17 cellular contexts compared by ENCODE assay signal in the genomic region with DNA sequence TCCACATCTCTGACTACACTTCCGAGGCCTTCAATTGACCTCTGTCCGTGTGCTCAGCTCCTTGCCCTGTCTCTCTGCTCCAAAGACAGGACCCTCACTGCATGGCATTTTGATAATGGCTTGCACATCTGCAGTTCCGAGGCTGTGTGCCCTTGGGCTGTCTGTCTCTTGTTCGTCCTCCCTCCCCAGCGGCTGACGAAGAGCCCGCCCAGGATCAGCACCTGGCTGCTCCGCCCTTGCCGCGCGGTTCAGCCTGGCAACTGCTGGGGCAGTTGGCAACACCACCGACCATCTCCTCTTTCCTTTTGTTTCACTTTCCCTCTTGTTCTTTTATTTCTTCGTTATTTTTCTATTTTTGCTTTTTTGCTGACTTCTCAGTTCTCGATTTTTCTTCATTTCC.
DNase-seq lines count a peak whose midpoint lies in the region; ATAC-seq, FAIRE-seq and TF ChIP-seq lines count a peak whose summit lies in the region.
"Had no signal": no experiment of that assay in that cellular context is flagged by ENCODE, and none has a peak within 500 bp of the region (broad histone marks: within the 10 kb centered on the region; RNA-seq: fewer than 3 reads in every experiment).

No MANE protein-coding gene starts in this region.

- BruUV-seq in IMR-90 (replicated peaks; lab: Mats Ljungman, UMichigan) (no TSS peak), K562 (replicated peaks; lab: Mats Ljungman, UMichigan) (no TSS peak)

- no peaks in the 10 kb centered on the region for H3K27me3 ChIP-seq in IMR-90 (ENCODE audit: control insufficient read depth, insufficient read depth, low read length)
- peaks cover 0 to 15% of the 10 kb centered on the region in 2 experiments; a peak in 4 of 5 replicates for H3K27me3 ChIP-seq in K562 (ENCODE audit: control insufficient read depth in 2 of 2, insufficient read depth in 2 of 2, low read length in 2 of 2)
- H3K27me3 ChIP-seq in adrenal gland = no peaks in the 10 kb centered on the region

- dilution Hi-C loops in IMR-90 (cut with HindIII; ENCODE audit: low sequenced_read_pairs, unreplicated experiment) = no loop called here

- H2BK5ac ChIP-seq in IMR-90 (ENCODE audit: low read depth, low read length, poor library complexity, severe bottlenecking) = no peak overlapping the region

- TF ChIP-seq RAD21 in A549 (conservative IDR thresholded peaks at IDR 0.05 in 1 of 2, IDR thresholded peaks at IDR 0.05 in 1 of 2) (no peak), IMR-90 (IDR thresholded peaks at IDR 0.05; ENCODE audit: low read length) (no peak), K562 (CRISPR knock-in tag; conservative IDR thresholded peaks at IDR 0.05 in 1 of 2, IDR thresholded peaks at IDR 0.05 in 1 of 2) (no peak)

- peaks cover 6% of the 10 kb centered on the region for H3K27me3 Mint-ChIP-seq in nephron progenitor cell (ENCODE audit: low read depth, poor library complexity)
- H3K27me3 Mint-ChIP-seq in naive thymus-derived CD8-positive, alpha-beta T cell = peaks cover 0 to 24% (median 4%) of the 10 kb centered on the region in 5 donors
- H3K27me3 Mint-ChIP-seq: B cell had no signal

- 43% methylated on average over 13 of the region's 14 CpGs for WGBS in A549 (ENCODE audit: missing lambda C conversion rate)
- no CpG with 5 or more reads among the region's 14 CpGs for WGBS in IMR-90 (ENCODE audit: extremely low coverage in 2 of 2, insufficient read length in 1 of 2), 2 experiments
- WGBS in K562 (ENCODE audit: insufficient coverage, low coverage, missing lambda C conversion rate) = 5% methylated on average over 8 of the region's 14 CpGs
- WGBS in adrenal gland, 4 donors = 77 to 84% (median 81%) methylated on average over 14 of the region's 14 CpGs

- no peak overlapping the region for H3K4me3 ChIP-seq in A549
- no peak overlapping the region for H3K4me3 ChIP-seq in IMR-90 (ENCODE audit: insufficient read depth, low read depth, low read length)
- no peak overlapping the region for H3K4me3 ChIP-seq in K562
- H3K4me3 ChIP-seq in adrenal gland = no peak overlapping the region
- H3K4me3 ChIP-seq: HAP-1 had no signal

- no peak overlapping the region for H2BK15ac ChIP-seq in IMR-90 (ENCODE audit: low read depth, low read length)

- FAIRE-seq in A549 (lab: Jason Lieb, UNC) (no peak), K562 (lab: Jason Lieb, UNC) (no peak)
- FAIRE-seq: GM19239, H1 had no signal

- H3K36me3 ChIP-seq in IMR-90 (ENCODE audit: control insufficient read depth, insufficient read depth, low read length) (no peaks in the 10 kb centered on the region), K562 (ENCODE audit: control insufficient read depth, insufficient read depth, low read length) (no peaks in the 10 kb centered on the region), adrenal gland (replicated peaks in 1 of 2) (no peaks in the 10 kb centered on the region)
- H3K36me3 ChIP-seq: HAP-1 had no signal

- no peak overlapping the region for H2BK120ac ChIP-seq in IMR-90 (ENCODE audit: low read depth, low read length)

- no peak overlapping the region for H2BK20ac ChIP-seq in IMR-90 (ENCODE audit: low read depth, low read length)

- no peaks in the 10 kb centered on the region for H3K9me3 ChIP-seq in A549
- peaks cover 35% of the 10 kb centered on the region for H3K9me3 ChIP-seq in IMR-90 (ENCODE audit: control insufficient read depth, insufficient read depth, low read length)
- no peaks in the 10 kb centered on the region for H3K9me3 ChIP-seq in K562 (replicated peaks; ENCODE audit: control insufficient read depth, insufficient read depth, low read depth, low read length)
- no peaks in the 10 kb centered on the region for H3K9me3 ChIP-seq in adrenal gland (replicated peaks in 1 of 3)
- H3K9me3 ChIP-seq: Caco-2, HAP-1 had no signal

- H3K4me1 ChIP-seq in A549 (no peaks in the 10 kb centered on the region), IMR-90 (ENCODE audit: control insufficient read depth, insufficient read depth, low read length) (no peaks in the 10 kb centered on the region), K562 (replicated peaks in 1 of 2; ENCODE audit: control insufficient read depth in 2 of 2, insufficient read depth in 2 of 2, low read length in 2 of 2) (no peaks in the 10 kb centered on the region), adrenal gland (replicated peaks in 1 of 2) (no peaks in the 10 kb centered on the region)
- H3K4me1 ChIP-seq: Caco-2, HAP-1 had no signal

- intact Hi-C loops in IMR-90 (cut with micrococcal nuclease) (no loop called here), K562 (cut with micrococcal nuclease) (no loop called here), adrenal gland (cut with DNase I) (no loop called here)

- H4K20me1 ChIP-seq in IMR-90 (ENCODE audit: insufficient read depth, low read length) (no peaks in the 10 kb centered on the region), K562 (replicated peaks; ENCODE audit: control insufficient read depth, insufficient read depth, low read length) (no peaks in the 10 kb centered on the region)

- H3K4me1 Mint-ChIP-seq in nephron progenitor cell = peaks cover 17% of the 10 kb centered on the region
- H3K4me1 Mint-ChIP-seq in naive thymus-derived CD8-positive, alpha-beta T cell = peaks cover 0 to 2% (median 0%) of the 10 kb centered on the region in 4 donors
- H3K4me1 Mint-ChIP-seq: B cell, CD14-positive monocyte had no signal

- TF ChIP-seq POLR2A in A549 (IDR thresholded peaks at IDR 0.05; ENCODE audit: low read length) = no peak
- TF ChIP-seq POLR2A in IMR-90 (IDR thresholded peaks at IDR 0.05; ENCODE audit: low read depth, low read length) = no peak
- TF ChIP-seq POLR2A in K562 (conservative IDR thresholded peaks at IDR 0.05) = no peak
- no peak for TF ChIP-seq POLR2A in adrenal gland (IDR thresholded peaks at IDR 0.05)

- H4K8ac ChIP-seq in IMR-90 (ENCODE audit: low read depth in 2 of 2, low read length in 2 of 2) = no peak overlapping the region

- H3K79me2 ChIP-seq in K562 (ENCODE audit: control insufficient read depth, insufficient read depth, low read length) = no peaks in the 10 kb centered on the region

- H3K9me3 Mint-ChIP-seq in nephron progenitor cell = peaks cover 12% of the 10 kb centered on the region
- H3K9me3 Mint-ChIP-seq in naive thymus-derived CD8-positive, alpha-beta T cell = peaks cover 0 to 26% (median 2%) of the 10 kb centered on the region in 9 donors
- H3K9me3 Mint-ChIP-seq: CD8-positive, alpha-beta T cell had no signal

- TF ChIP-seq EP300 in A549 (IDR thresholded peaks at IDR 0.05) (no peak), K562 (IDR thresholded peaks at IDR 0.05; ENCODE audit: low read length) (no peak)

- H4K91ac ChIP-seq in IMR-90 (ENCODE audit: insufficient read depth, low read depth, low read length) = no peak overlapping the region

- no peak overlapping the region for H3K9ac ChIP-seq in IMR-90 (ENCODE audit: low read depth, low read length)
- H3K9ac ChIP-seq in K562 (ENCODE audit: insufficient read depth in 1 of 2, low read depth in 2 of 2, low read length in 2 of 2) = no peak overlapping the region

- DNase-seq in A549 (ENCODE audit: low read depth in 1 of 2, low spot score in 1 of 2) (no peak), IMR-90 (no peak), K562 (ENCODE audit: extremely low read depth in 1 of 4, low spot score in 3 of 4) (no peak), nephron progenitor cell (no peak), adrenal gland (no peak)
- no peak for DNase-seq in stimulated activated naive CD4-positive, alpha-beta T cell (lab: John Stamatoyannopoulos, UW)
- DNase-seq in naive thymus-derived CD8-positive, alpha-beta T cell = no peak
- DNase-seq: Caco-2; CD8-positive, alpha-beta T cell; DMS53; GF-D8 had no signal

- no peak overlapping the region for H3K56ac ChIP-seq in IMR-90 (ENCODE audit: extremely low read depth, insufficient read depth, low read length)

- no peak overlapping the region for H3K4me3 Mint-ChIP-seq in nephron progenitor cell
- H3K4me3 Mint-ChIP-seq in naive thymus-derived CD8-positive, alpha-beta T cell = no peak overlapping the region
- H3K4me3 Mint-ChIP-seq: B cell; CD14-positive monocyte; CD8-positive, alpha-beta T cell had no signal

- H3K9me1 ChIP-seq in IMR-90 (ENCODE audit: insufficient read depth, low read length) = no peaks in the 10 kb centered on the region
- H3K9me1 ChIP-seq in K562 (ENCODE audit: control insufficient read depth, insufficient read depth, low read length) = no peaks in the 10 kb centered on the region

- no peak overlapping the region for H2AK5ac ChIP-seq in IMR-90 (ENCODE audit: low read depth, low read length)

- CTCF ChIA-PET in A549 (lab: Yijun Ruan, JAX) (no interaction called here), IMR-90 (lab: Yijun Ruan, JAX) (no interaction called here), K562 (lab: Yijun Ruan, JAX; ENCODE audit: low intra/inter-chr PET ratio) (no interaction called here)

- H2AK9ac ChIP-seq in IMR-90 (replicated peaks; ENCODE audit: low read depth, low read length, poor library complexity) = no peak overlapping the region

- H3K27ac Mint-ChIP-seq in nephron progenitor cell = peak overlapping the region; percentile 77
- H3K27ac Mint-ChIP-seq in naive thymus-derived CD8-positive, alpha-beta T cell = no peak overlapping the region
- H3K27ac Mint-ChIP-seq: B cell; CD14-positive monocyte; CD8-positive, alpha-beta T cell had no signal

- H3K23ac ChIP-seq in IMR-90 (ENCODE audit: low read depth, low read length) = no peak overlapping the region

- no peak overlapping the region for H3K4me2 ChIP-seq in A549
- H3K4me2 ChIP-seq in IMR-90 (ENCODE audit: low read depth, low read length) = no peak overlapping the region
- no peak overlapping the region for H3K4me2 ChIP-seq in K562 (ENCODE audit: insufficient read depth, low read length)

- TF ChIP-seq CTCF in A549 (IDR thresholded peaks at IDR 0.05) (no peak), IMR-90 (conservative IDR thresholded peaks at IDR 0.05; ENCODE audit: low read depth, low read length) (no peak), K562 (IDR thresholded peaks at IDR 0.05 in 2 of 3, conservative IDR thresholded peaks at IDR 0.05 in 1 of 3; ENCODE audit: insufficient read depth in 2 of 3, low read depth in 1 of 3, low read length in 3 of 3) (no peak), nephron progenitor cell (IDR thresholded peaks at IDR 0.05) (no peak), adrenal gland (IDR thresholded peaks at IDR 0.05) (no peak)

- no peaks in the 10 kb centered on the region for H3K79me1 ChIP-seq in IMR-90 (ENCODE audit: low read depth in 1 of 2, low read length in 2 of 2)

- POLR2A ChIA-PET in A549 (lab: Yijun Ruan, JAX) = no interaction called here
- POLR2A ChIA-PET in IMR-90 (lab: Charles Lee; ENCODE audit: unreplicated experiment) = no interaction called here
- POLR2A ChIA-PET in K562 (lab: Yijun Ruan, JAX) = no interaction called here
- POLR2A ChIA-PET in naive thymus-derived CD8-positive, alpha-beta T cell (lab: Charles Lee) = no interaction called here

- H3K4ac ChIP-seq in IMR-90 (ENCODE audit: low read depth, low read length) = no peak overlapping the region

- H4K5ac ChIP-seq in IMR-90 (ENCODE audit: low read depth, low read length) = no peak overlapping the region

- H3K36me3 Mint-ChIP-seq in nephron progenitor cell (ENCODE audit: low read depth) = no peaks in the 10 kb centered on the region
- peaks cover 0 to 6% (median 0%) of the 10 kb centered on the region in 3 donors for H3K36me3 Mint-ChIP-seq in naive thymus-derived CD8-positive, alpha-beta T cell
- H3K36me3 Mint-ChIP-seq: CD14-positive monocyte; CD8-positive, alpha-beta T cell had no signal

- no peak overlapping the region for H3K14ac ChIP-seq in IMR-90 (replicated peaks; ENCODE audit: low read depth, low read length)

- H2AFZ ChIP-seq in IMR-90 (replicated peaks; ENCODE audit: low read length, poor library complexity) = no peak overlapping the region
- H2AFZ ChIP-seq in K562 (ENCODE audit: low read depth, low read length) = no peak overlapping the region

- H3K18ac ChIP-seq in IMR-90 (ENCODE audit: low read depth, low read length) = no peak overlapping the region

- in situ Hi-C loops in IMR-90 (cut with MboI; ENCODE audit: low sequenced_read_pairs) (no loop called here), K562 (cut with MboI) (no loop called here)

- H3K27ac ChIP-seq in A549 = no peak overlapping the region
- H3K27ac ChIP-seq in IMR-90 (ENCODE audit: insufficient read depth, low read length) = no peak overlapping the region
- H3K27ac ChIP-seq in K562 (ENCODE audit: extremely low read depth, low read depth, low read length) = no peak overlapping the region
- no peak overlapping the region for H3K27ac ChIP-seq in adrenal gland

- no peak for ATAC-seq in A549
- no peak for ATAC-seq in IMR-90 (ENCODE audit: low read depth)
- no peak for ATAC-seq in K562
- ATAC-seq in GM19328 (IDR thresholded peaks at IDR 0.05; ENCODE audit: unreplicated experiment) = no peak
- no peak for ATAC-seq in naive thymus-derived CD8-positive, alpha-beta T cell
- ATAC-seq: CD8-positive, alpha-beta T cell had no signal

Comparison
In these comparisons a context has a peak if more than half of its experiments do, and no peak if none do; other contexts are left out.
1. Of the 35 proteins assayed by ChIP-seq in both K562 and A549: peak only in K562: none; only in A549: MAFK; in both: none; in neither: 34.